In genomic region chr15:56963719-56964118, GRCh38 we compare ENCODE assay signal across 14 cellular contexts. TPM values are rescaled to one million over a fixed set of nuclear protein-coding genes. Genes with fewer than 3 reads are reported as not detected.
DNase-seq lines count a peak whose midpoint lies in the region; ATAC-seq and TF ChIP-seq lines count a peak whose summit lies in the region.
"Had no signal": no experiment of that assay in that cellular context is flagged by ENCODE, and none has a peak within 500 bp of the region (broad histone marks: within the 10 kb centered on the region; RNA-seq: fewer than 3 reads in every experiment).

No MANE protein-coding gene starts in this region.

- H3K27me3 Mint-ChIP-seq in CD4-positive, alpha-beta T cell: no peaks in the 10 kb centered on the region
- H3K27me3 Mint-ChIP-seq in H9 (ENCODE audit: low read depth): no peaks in the 10 kb centered on the region
- H3K27me3 Mint-ChIP-seq in naive thymus-derived CD4-positive, alpha-beta T cell: no peaks in the 10 kb centered on the region

- no peaks in the 10 kb centered on the region for H3K36me3 Mint-ChIP-seq in CD4-positive, alpha-beta T cell (ENCODE audit: low read depth)
- H3K36me3 Mint-ChIP-seq in H9 (ENCODE audit: insufficient read depth in 1 of 3, low read depth in 3 of 3): no peaks in the 10 kb centered on the region
- peaks cover 0 to 4% (median 0%) of the 10 kb centered on the region in 5 donors for H3K36me3 Mint-ChIP-seq in naive thymus-derived CD4-positive, alpha-beta T cell

- no peak for TF ChIP-seq CTCF in CD4-positive, alpha-beta T cell (IDR thresholded peaks at IDR 0.05)
- no peak for TF ChIP-seq CTCF in H9 (conservative IDR thresholded peaks at IDR 0.05)
- TF ChIP-seq CTCF in astrocyte of the spinal cord (IDR thresholded peaks at IDR 0.05; ENCODE audit: low read depth, low read length): no peak

- H3K27ac ChIP-seq in CD4-positive, alpha-beta T cell (ENCODE audit: low read depth, low read length): no peak overlapping the region
- no peak overlapping the region for H3K27ac ChIP-seq in H9 (ENCODE audit: insufficient read length, low read depth, low read length)
- peak overlapping the region; percentile 30 for H3K27ac ChIP-seq in naive thymus-derived CD4-positive, alpha-beta T cell (ENCODE audit: low read depth, low read length)
- H3K27ac ChIP-seq: gastroesophageal sphincter had no signal

- peak overlapping the region; percentile 76 for H3K27ac Mint-ChIP-seq in CD4-positive, alpha-beta T cell
- H3K27ac Mint-ChIP-seq in H9: peak overlapping the region in 2 of 3 experiments; percentile 2 to 78; a peak in 2 of 7 replicates
- peak overlapping the region in 8 of 9 donors; percentile 39 to 96 (median 79) for H3K27ac Mint-ChIP-seq in naive thymus-derived CD4-positive, alpha-beta T cell

- no peak overlapping the region for H3K23ac ChIP-seq in H9 (ENCODE audit: insufficient read length, low read depth, low read length)

- peaks cover 16% of the 10 kb centered on the region; the same call in 1 of the 2 replicates for H3K79me2 ChIP-seq in H9 (ENCODE audit: insufficient read depth, low read length)

- H2BK5ac ChIP-seq in H9 (ENCODE audit: insufficient read length, low read length): no peak overlapping the region

- no peak for DNase-seq in CD4-positive, alpha-beta T cell
- DNase-seq in H9 (no peak), astrocyte of the spinal cord (ENCODE audit: low read depth, low spot score) (peak; percentile 35), medulla oblongata (ENCODE audit: extremely low spot score) (no peak)
- peak in 7 of 9 donors; percentile 29 to 68 (median 55) for DNase-seq in naive thymus-derived CD4-positive, alpha-beta T cell
- DNase-seq: activated CD4-positive, CD25-positive, alpha-beta regulatory T cell; activated CD8-positive, alpha-beta memory T cell treated with anti-CD3 and anti-CD28 coated beads, Interleukin-2, amount 50 U/mL, for 48 hours; H7; NCI-H2171; stimulated activated CD4-positive, alpha-beta T cell treated with anti-CD3 and anti-CD28 coated beads, Interleukin-2, amount 100 ng/mL, for 48 hours had no signal

- H3K4me1 Mint-ChIP-seq in CD4-positive, alpha-beta T cell (ENCODE audit: low read depth): peaks cover 67% of the 10 kb centered on the region
- peaks cover 42 to 44% of the 10 kb centered on the region in 2 experiments for H3K4me1 Mint-ChIP-seq in H9
- peaks cover 28 to 70% (median 55%) of the 10 kb centered on the region in 7 donors for H3K4me1 Mint-ChIP-seq in naive thymus-derived CD4-positive, alpha-beta T cell

- H4K20me1 ChIP-seq in H9 (ENCODE audit: control insufficient read depth, insufficient read depth, insufficient read length): no peaks in the 10 kb centered on the region

- intact Hi-C loops in CD4-positive, alpha-beta T cell (cut with DNase I, micrococcal nuclease): no loop called here
- intact Hi-C loops in naive thymus-derived CD4-positive, alpha-beta T cell (cut with micrococcal nuclease): loop anchor here in 1 of 2 donors (2.0 to 5.0 kb wide), 2 partner anchors 21 to 36 kb away; no protein-coding TSS in a partner anchor

- H3K4ac ChIP-seq in H9 (ENCODE audit: low read depth, low read length): no peak overlapping the region

- no peak overlapping the region for H3T11ph ChIP-seq in H9 (ENCODE audit: low read length)

- no peaks in the 10 kb centered on the region for H3K27me3 ChIP-seq in CD4-positive, alpha-beta T cell (ENCODE audit: control insufficient read depth, insufficient read depth, low read length)
- no peaks in the 10 kb centered on the region for H3K27me3 ChIP-seq in H9 (ENCODE audit: insufficient read depth, low read length)
- no peaks in the 10 kb centered on the region for H3K27me3 ChIP-seq in naive thymus-derived CD4-positive, alpha-beta T cell (ENCODE audit: control insufficient read depth in 2 of 2, insufficient read depth in 2 of 2, low read length in 2 of 2)
- H3K27me3 ChIP-seq: adrenal gland, gastroesophageal sphincter had no signal

- no peak overlapping the region for H3K4me3 ChIP-seq in astrocyte of the spinal cord (ENCODE audit: low read depth, low read length)
- peak overlapping the region; percentile 20 for H3K4me3 ChIP-seq in naive thymus-derived CD4-positive, alpha-beta T cell (ENCODE audit: low read length)
- H3K4me3 ChIP-seq: adrenal gland, gastroesophageal sphincter had no signal

- no peak overlapping the region for H2BK20ac ChIP-seq in H9 (ENCODE audit: low read depth, low read length, poor library complexity, severe bottlenecking)

- in situ Hi-C loops in astrocyte of the spinal cord (cut with HindIII; ENCODE audit: low sequenced_read_pairs): no loop called here

- no peaks in the 10 kb centered on the region for H3K36me3 ChIP-seq in naive thymus-derived CD4-positive, alpha-beta T cell (ENCODE audit: control insufficient read depth in 2 of 3, insufficient read depth in 3 of 3, low read length in 3 of 3)
- H3K36me3 ChIP-seq: adrenal gland, gastroesophageal sphincter had no signal

- no peak overlapping the region for H3K14ac ChIP-seq in H9 (ENCODE audit: insufficient read depth, low read length)

- no peaks in the 10 kb centered on the region for H3K23me2 ChIP-seq in H9 (ENCODE audit: insufficient read length, low read depth, low read length, poor library complexity, severe bottlenecking)

- H2BK12ac ChIP-seq in H9 (ENCODE audit: insufficient read length, low read depth, low read length): no peak overlapping the region

- peaks cover 6% of the 10 kb centered on the region; the same call in 1 of the 2 replicates for H3K4me1 ChIP-seq in H9 (ENCODE audit: insufficient read depth, low read length)
- H3K4me1 ChIP-seq in naive thymus-derived CD4-positive, alpha-beta T cell (ENCODE audit: control insufficient read depth in 2 of 2, insufficient read depth in 2 of 2, low read length in 2 of 2): peaks cover 18 to 24% of the 10 kb centered on the region in 2 donors

- no peak overlapping the region for H3K18ac ChIP-seq in H9 (ENCODE audit: insufficient read length, low read depth, low read length)

- WGBS in H9 (ENCODE audit: extremely low coverage, insufficient read length, low lambda C conversion rate): no CpG with 5 or more reads among the region's 4 CpGs

- H4K91ac ChIP-seq in H9 (ENCODE audit: insufficient read length, low read depth, low read length): no peak overlapping the region

- peak; percentile 74 for ATAC-seq in CD4-positive, alpha-beta T cell (ENCODE audit: poor library complexity)
- peak; percentile 63 for ATAC-seq in naive thymus-derived CD4-positive, alpha-beta T cell
- ATAC-seq in GM19467 (IDR thresholded peaks at IDR 0.05; ENCODE audit: unreplicated experiment) (no peak), HG03442 (IDR thresholded peaks at IDR 0.05; ENCODE audit: unreplicated experiment) (no peak)
- ATAC-seq: gastroesophageal sphincter had no signal

- H4K8ac ChIP-seq in H9 (replicated peaks; ENCODE audit: insufficient read length, low read depth, low read length): no peak overlapping the region

- no peak overlapping the region for H2BK120ac ChIP-seq in H9 (ENCODE audit: low read depth, low read length, poor library complexity, severe bottlenecking)

- H3K79me1 ChIP-seq in H9 (ENCODE audit: insufficient read depth, low read depth, low read length, poor library complexity, severe bottlenecking): peaks cover 6% of the 10 kb centered on the region

- H2AFZ ChIP-seq in H9 (ENCODE audit: low read length): no peak overlapping the region

- no peak overlapping the region for H2AK5ac ChIP-seq in H9 (ENCODE audit: insufficient read length, low read length)

- H3K9ac ChIP-seq in H9 (ENCODE audit: extremely low read depth, insufficient read length, low read length): no peak overlapping the region

- no peaks in the 10 kb centered on the region for H3K9me3 ChIP-seq in CD4-positive, alpha-beta T cell (ENCODE audit: control insufficient read depth, low read length)
- no peaks in the 10 kb centered on the region for H3K9me3 ChIP-seq in H9 (ENCODE audit: control insufficient read depth, low read depth, low read length)
- H3K9me3 ChIP-seq in naive thymus-derived CD4-positive, alpha-beta T cell (ENCODE audit: control insufficient read depth in 2 of 3, low read length in 3 of 3): no peaks in the 10 kb centered on the region
- H3K9me3 ChIP-seq: adrenal gland, gastroesophageal sphincter had no signal

- no peak overlapping the region for H2BK15ac ChIP-seq in H9 (ENCODE audit: low read depth, low read length)

- H4K5ac ChIP-seq in H9 (ENCODE audit: insufficient read length, low read depth, low read length): no peak overlapping the region

- H3K56ac ChIP-seq in H9 (ENCODE audit: insufficient read length, low read depth, low read length): no peak overlapping the region

- H3K9me3 Mint-ChIP-seq in CD4-positive, alpha-beta T cell: no peaks in the 10 kb centered on the region
- no peaks in the 10 kb centered on the region for H3K9me3 Mint-ChIP-seq in H9
- H3K9me3 Mint-ChIP-seq in naive thymus-derived CD4-positive, alpha-beta T cell: no peaks in the 10 kb centered on the region

- H3K4me2 ChIP-seq in H9 (ENCODE audit: insufficient read depth, insufficient read length, low read length): no peak overlapping the region

- H3K4me3 Mint-ChIP-seq in CD4-positive, alpha-beta T cell: peak overlapping the region; percentile 75
- H3K4me3 Mint-ChIP-seq in H9: no peak overlapping the region
- H3K4me3 Mint-ChIP-seq in naive thymus-derived CD4-positive, alpha-beta T cell: peak overlapping the region in 9 of 10 donors; percentile 43 to 88 (median 74)

- POLR2A ChIA-PET in CD4-positive, alpha-beta T cell (lab: Charles Lee): interaction anchor here (1.6 kb wide), 2 partner anchors 44 to 230 kb away, joined by 4 to 6 read pairs; partner anchors contain the start of gene ZNF280D
- POLR2A ChIA-PET in naive thymus-derived CD4-positive, alpha-beta T cell (lab: Charles Lee): no interaction called here

- CTCF ChIA-PET in CD4-positive, alpha-beta T cell (lab: Charles Lee): no interaction called here
- CTCF ChIA-PET in naive thymus-derived CD4-positive, alpha-beta T cell (lab: Charles Lee): interaction anchor here (1.2 kb wide), 1 partner anchor 23 kb away, joined by 3 read pairs; no protein-coding TSS in a partner anchor

RNA-seq across cellular contexts. Expression of gene TCF12, which starts 45.3 kb away (rescaled TPM):
- total RNA-seq in CD4-positive, alpha-beta T cell: 10 to 100 TPM; 54.0 TPM
- total RNA-seq in H9 (2021): 76.7 and 78.5 TPM in 2 replicates
- 10 to 100 TPM; 71.5 to 99.4 (median 84.0) TPM for total RNA-seq in naive thymus-derived CD4-positive, alpha-beta T cell
- polyA plus RNA-seq in naive thymus-derived CD4-positive, alpha-beta T cell: 10 to 100 TPM; 51.3 to 72.1 TPM

Comparison
In these comparisons a context has a peak if more than half of its experiments do, and no peak if none do; other contexts are left out.
1. ATAC-seq: peak in CD4-positive, alpha-beta T cell (single experiment) and naive thymus-derived CD4-positive, alpha-beta T cell (single experiment); none in GM19467 (single experiment) and HG03442 (single experiment).
2. DNase-seq: peak in astrocyte of the spinal cord (single experiment) and naive thymus-derived CD4-positive, alpha-beta T cell (7 of 9); none in CD4-positive, alpha-beta T cell (0 of 10), H9 (single experiment) and medulla oblongata (single experiment).
3. H3K4me3 Mint-ChIP-seq: peak in CD4-positive, alpha-beta T cell (single experiment) and naive thymus-derived CD4-positive, alpha-beta T cell (9 of 10); none in H9 (0 of 2).
4. Peak in every context shown above with its lines, with median percentiles within 50 percentile points of each other: H3K27ac Mint-ChIP-seq.